15 cellular contexts compared by ENCODE assay signal in the genomic region with DNA sequence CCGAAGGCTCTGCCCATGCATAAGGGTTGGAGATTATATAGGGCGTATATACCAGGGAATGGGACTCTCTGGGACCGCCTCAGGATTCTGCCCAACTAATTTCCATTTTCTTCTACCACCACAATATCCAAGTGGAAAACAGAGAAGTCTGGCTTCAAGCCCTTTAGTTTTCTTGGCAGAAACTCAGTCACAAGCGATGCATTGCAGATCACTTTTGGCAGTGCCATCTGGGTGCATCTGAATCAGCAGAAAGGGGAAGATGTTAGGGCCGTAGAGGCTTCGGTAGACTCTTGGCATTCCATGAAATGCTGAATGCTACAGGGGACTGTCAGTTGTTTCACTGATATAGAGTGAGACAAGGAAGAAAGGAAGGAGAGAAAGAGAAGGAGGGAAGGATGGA.
DNase-seq lines count a peak whose midpoint lies in the region; ATAC-seq and TF ChIP-seq lines count a peak whose summit lies in the region.
"Had no signal": no experiment of that assay in that cellular context is flagged by ENCODE, and none has a peak within 500 bp of the region (broad histone marks: within the 10 kb centered on the region; RNA-seq: fewer than 3 reads in every experiment).

No MANE protein-coding gene starts in this region.

- H3K36me3 ChIP-seq in left lung (no peaks in the 10 kb centered on the region), body of pancreas (replicated peaks in 1 of 2; ENCODE audit: insufficient read depth in 1 of 2, low read depth in 2 of 2) (no peaks in the 10 kb centered on the region), spleen (no peaks in the 10 kb centered on the region)
- H3K36me3 ChIP-seq: BLaER1 treated with 17β-estradiol and CSF1 and Interleukin-3, amounts not matched to agents 10 nM and 100 nM had no signal

- no peak overlapping the region for H3K27ac ChIP-seq in left lung
- no peak overlapping the region for H3K27ac ChIP-seq in body of pancreas
- H3K27ac ChIP-seq in spleen: no peak overlapping the region
- H3K27ac ChIP-seq: BLaER1 treated with 17β-estradiol and CSF1 and Interleukin-3, amounts not matched to agents 10 nM and 100 nM had no signal

- no peak overlapping the region for H3K4me3 ChIP-seq in left lung
- H3K4me3 ChIP-seq in body of pancreas: no peak overlapping the region
- H3K4me3 ChIP-seq in spleen: no peak overlapping the region
- H3K4me3 ChIP-seq: BLaER1 treated with 17β-estradiol and CSF1 and Interleukin-3, amounts not matched to agents 10 nM and 100 nM had no signal

- H3K27me3 Mint-ChIP-seq in activated CD4-positive, alpha-beta T cell treated with anti-CD3 and anti-CD28 coated beads for 36 hours: no peaks in the 10 kb centered on the region
- H3K27me3 Mint-ChIP-seq: CD4-positive, CD25-positive, alpha-beta regulatory T cell had no signal

- peaks cover 7% of the 10 kb centered on the region for H3K9me3 Mint-ChIP-seq in activated CD4-positive, alpha-beta T cell treated with anti-CD3 and anti-CD28 coated beads for 36 hours (ENCODE audit: low read depth)

- H3K4me1 ChIP-seq in left lung: no peaks in the 10 kb centered on the region
- no peaks in the 10 kb centered on the region for H3K4me1 ChIP-seq in body of pancreas
- H3K4me1 ChIP-seq in spleen: no peaks in the 10 kb centered on the region

- peaks cover 2% of the 10 kb centered on the region for H3K36me3 Mint-ChIP-seq in activated CD4-positive, alpha-beta T cell treated with anti-CD3 and anti-CD28 coated beads for 36 hours (ENCODE audit: low read depth)
- H3K36me3 Mint-ChIP-seq: CD4-positive, CD25-positive, alpha-beta regulatory T cell had no signal

- TF ChIP-seq CTCF in left lung (IDR thresholded peaks at IDR 0.05): no peak
- TF ChIP-seq CTCF in body of pancreas (IDR thresholded peaks at IDR 0.05): no peak
- TF ChIP-seq CTCF in spleen (IDR thresholded peaks at IDR 0.05 in 8 of 11, conservative IDR thresholded peaks at IDR 0.05 in 3 of 11): no peak

- DNase-seq in activated CD4-positive, alpha-beta T cell treated with anti-CD3 and anti-CD28 coated beads for 36 hours: no peak
- DNase-seq in activated CD4-positive, alpha-beta T cell treated with anti-CD3 and anti-CD28 coated beads, Interleukin-2, amount 50 U/mL, for 48 hours: no peak
- DNase-seq in globus pallidus (ENCODE audit: low spot score): peak; percentile 4
- peak; percentile 4 for DNase-seq in occipital lobe (lab: John Stamatoyannopoulos, UW)
- no peak for DNase-seq in left lung
- DNase-seq in body of pancreas: no peak
- DNase-seq in spleen: no peak
- DNase-seq: 8988T; AML-193; CD4-positive, CD25-positive, alpha-beta regulatory T cell; DMS79; GOT3; H9; IMR-90 had no signal

- POLR2A ChIA-PET in activated CD4-positive, alpha-beta T cell treated with anti-CD3 and anti-CD28 coated beads for 36 hours (lab: Charles Lee): no interaction called here

- TF ChIP-seq POLR2A in body of pancreas (IDR thresholded peaks at IDR 0.05) (no peak), spleen (IDR thresholded peaks at IDR 0.05) (no peak)

- H3K27me3 ChIP-seq in left lung (no peaks in the 10 kb centered on the region), body of pancreas (no peaks in the 10 kb centered on the region), spleen (replicated peaks in 1 of 7) (no peaks in the 10 kb centered on the region)
- H3K27me3 ChIP-seq: BLaER1 treated with 17β-estradiol and CSF1 and Interleukin-3, amounts not matched to agents 10 nM and 100 nM had no signal

- no peak for ATAC-seq in activated CD4-positive, alpha-beta T cell treated with anti-CD3 and anti-CD28 coated beads for 36 hours
- ATAC-seq in left lung (no peak), body of pancreas (no peak)

- intact Hi-C loops in activated CD4-positive, alpha-beta T cell treated with anti-CD3 and anti-CD28 coated beads for 36 hours (cut with DNase I, micrococcal nuclease): no loop called here
- intact Hi-C loops in left lung (cut with DNase I): no loop called here
- intact Hi-C loops in body of pancreas (cut with DNase I): no loop called here
- intact Hi-C loops in spleen (cut with DNase I; ENCODE audit: low total_unique reads): no loop called here

- CTCF ChIA-PET in activated CD4-positive, alpha-beta T cell treated with anti-CD3 and anti-CD28 coated beads for 36 hours (lab: Charles Lee): no interaction called here

- peaks cover 14% of the 10 kb centered on the region for H3K4me1 Mint-ChIP-seq in activated CD4-positive, alpha-beta T cell treated with anti-CD3 and anti-CD28 coated beads for 36 hours
- H3K4me1 Mint-ChIP-seq: H9 had no signal

- H3K9me3 ChIP-seq in left lung: no peaks in the 10 kb centered on the region
- no peaks in the 10 kb centered on the region for H3K9me3 ChIP-seq in body of pancreas
- H3K9me3 ChIP-seq in spleen: peaks cover 0 to 4% (median 0%) of the 10 kb centered on the region in 8 donors

- peak overlapping the region; percentile 31 for H3K27ac Mint-ChIP-seq in activated CD4-positive, alpha-beta T cell treated with anti-CD3 and anti-CD28 coated beads for 36 hours
- H3K27ac Mint-ChIP-seq: CD4-positive, CD25-positive, alpha-beta regulatory T cell; H9 had no signal

- no peak overlapping the region for H3K4me3 Mint-ChIP-seq in activated CD4-positive, alpha-beta T cell treated with anti-CD3 and anti-CD28 coated beads for 36 hours
- H3K4me3 Mint-ChIP-seq: CD4-positive, CD25-positive, alpha-beta regulatory T cell; H9 had no signal

- WGBS in body of pancreas, 2 donors: 83 to 90% methylated on average over 6 of the region's 6 CpGs
- 88 to 97% (median 96%) methylated on average over 6 of the region's 6 CpGs for WGBS in spleen, 5 donors

Comparison
In these comparisons a context has a peak if more than half of its experiments do, and no peak if none do; other contexts are left out.
1. DNase-seq: peak in globus pallidus (single experiment) and occipital lobe (single experiment); none in activated CD4-positive, alpha-beta T cell treated with anti-CD3 and anti-CD28 coated beads for 36 hours (single experiment), activated CD4-positive, alpha-beta T cell treated with anti-CD3 and anti-CD28 coated beads, Interleukin-2, amount 50 U/mL, for 48 hours (0 of 2), left lung (0 of 2), body of pancreas (0 of 4) and spleen (single experiment).